In the genomic region with DNA sequence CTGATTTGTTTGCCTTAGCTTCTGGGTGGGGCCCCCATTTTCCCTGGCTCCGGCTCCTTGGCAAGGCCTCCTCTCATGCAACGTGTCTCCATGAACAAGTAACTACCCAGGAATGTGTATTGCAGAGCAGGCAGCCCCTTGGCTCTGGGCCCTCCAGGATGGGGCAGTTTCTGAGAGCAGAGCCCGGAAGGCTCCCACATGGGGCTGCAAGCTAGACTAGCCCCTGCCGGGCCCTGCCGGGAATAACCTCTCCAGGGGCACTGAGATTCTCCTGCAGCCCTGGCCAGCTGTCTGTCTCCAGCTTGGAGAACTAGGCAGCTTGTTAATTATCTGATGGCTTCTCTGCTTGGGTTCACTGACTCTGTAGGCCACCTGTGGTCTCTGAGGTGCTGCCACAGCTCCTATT, we compare ENCODE assay signal across 10 cellular contexts.
DNase-seq lines count a peak whose midpoint lies in the region; ATAC-seq and TF ChIP-seq lines count a peak whose summit lies in the region.
"Had no signal": no experiment of that assay in that cellular context is flagged by ENCODE, and none has a peak within 500 bp of the region (broad histone marks: within the 10 kb centered on the region; RNA-seq: fewer than 3 reads in every experiment).

No MANE protein-coding gene starts in this region.

- no peaks in the 10 kb centered on the region for H3K23me2 ChIP-seq in H9 (ENCODE audit: insufficient read length, low read depth, low read length, poor library complexity, severe bottlenecking)

- H3K27ac Mint-ChIP-seq in H9: peak overlapping the region in 1 of 3 experiments; percentile 30; a peak in 1 of 7 replicates
- H3K27ac Mint-ChIP-seq: activated T-cell treated with anti-CD3 and anti-CD28 coated beads, Interleukin-2, amount 50 U/mL, for 72 hours had no signal

- no peak overlapping the region for H3T11ph ChIP-seq in H9 (ENCODE audit: low read length)

- no peak overlapping the region for H3K56ac ChIP-seq in H9 (ENCODE audit: insufficient read length, low read depth, low read length)

- no peaks in the 10 kb centered on the region for H3K27me3 ChIP-seq in H9 (ENCODE audit: insufficient read depth, low read length)

- no peak overlapping the region for H2BK12ac ChIP-seq in H9 (ENCODE audit: insufficient read length, low read depth, low read length)

- no peak overlapping the region for H3K4ac ChIP-seq in H9 (ENCODE audit: low read depth, low read length)

- no peak overlapping the region for H2AFZ ChIP-seq in H9 (ENCODE audit: low read length)

- H3K9me3 ChIP-seq in H9 (ENCODE audit: control insufficient read depth, low read depth, low read length): no peaks in the 10 kb centered on the region
- H3K9me3 ChIP-seq: HAP-1 had no signal

- no peaks in the 10 kb centered on the region; the same call in 1 of the 2 replicates for H3K27me3 Mint-ChIP-seq in H9 (ENCODE audit: low read depth)

- no peak overlapping the region for H4K91ac ChIP-seq in H9 (ENCODE audit: insufficient read length, low read depth, low read length)

- H4K5ac ChIP-seq in H9 (ENCODE audit: insufficient read length, low read depth, low read length): no peak overlapping the region

- no peak overlapping the region for H3K18ac ChIP-seq in H9 (ENCODE audit: insufficient read length, low read depth, low read length)

- H3K79me1 ChIP-seq in H9 (ENCODE audit: insufficient read depth, low read depth, low read length, poor library complexity, severe bottlenecking): no peaks in the 10 kb centered on the region

- no CpG with 5 or more reads among the region's 5 CpGs for whole genome bisulfite sequencing in H9 (ENCODE audit: extremely low coverage, insufficient read length, low lambda C conversion rate)

- ATAC-seq in GM19351 (IDR thresholded peaks at IDR 0.05; ENCODE audit: unreplicated experiment): no peak
- ATAC-seq: activated T-cell treated with anti-CD3 and anti-CD28 coated beads, Interleukin-2, amount 50 U/mL, for 72 hours had no signal

- TF ChIP-seq CTCF in H9 (conservative IDR thresholded peaks at IDR 0.05) (no peak), astrocyte of the cerebellum (IDR thresholded peaks at IDR 0.05; ENCODE audit: low read depth, low read length, missing control alignments) (peak; percentile 55)

- no peak overlapping the region for H2AK5ac ChIP-seq in H9 (ENCODE audit: insufficient read length, low read length)

- peak; percentile 52 for DNase-seq in H9
- peak; percentile 69 for DNase-seq in astrocyte of the cerebellum (ENCODE audit: low read depth)
- DNase-seq in iris pigment epithelial cell (ENCODE audit: low read depth): peak; percentile 95
- peak; percentile 52 for DNase-seq in smooth muscle cell of the brain vasculature (ENCODE audit: low read depth, low spot score)
- no peak for DNase-seq in HuH-7.5 (ENCODE audit: low spot score)
- DNase-seq in anterior cingulate cortex (lab: John Stamatoyannopoulos, UW): no peak
- DNase-seq in Kasumi-1 (lab: John Stamatoyannopoulos, UW): no peak

- H3K4me1 ChIP-seq in H9 (ENCODE audit: insufficient read depth, low read length): 0 out of 2 replicates have a peak, but pooled peaks cover 2% of the 10 kb centered on the region
- H3K4me1 ChIP-seq: HAP-1 had no signal

- no peak overlapping the region for H3K4me2 ChIP-seq in H9 (ENCODE audit: insufficient read depth, insufficient read length, low read length)

- no peak overlapping the region for H3K4me3 Mint-ChIP-seq in H9
- H3K4me3 Mint-ChIP-seq: activated T-cell treated with anti-CD3 and anti-CD28 coated beads, Interleukin-2, amount 50 U/mL, for 72 hours had no signal

- no peak overlapping the region for H4K8ac ChIP-seq in H9 (replicated peaks; ENCODE audit: insufficient read length, low read depth, low read length)

- H2BK20ac ChIP-seq in H9 (ENCODE audit: low read depth, low read length, poor library complexity, severe bottlenecking): no peak overlapping the region

- no peak overlapping the region for H3K14ac ChIP-seq in H9 (ENCODE audit: insufficient read depth, low read length)

- H4K20me1 ChIP-seq in H9 (ENCODE audit: control insufficient read depth, insufficient read depth, insufficient read length): no peaks in the 10 kb centered on the region

- no peak overlapping the region for H3K9ac ChIP-seq in H9 (ENCODE audit: extremely low read depth, insufficient read length, low read length)

- no peak overlapping the region for H2BK5ac ChIP-seq in H9 (ENCODE audit: insufficient read length, low read length)

- H3K36me3 Mint-ChIP-seq in H9 (ENCODE audit: insufficient read depth in 1 of 3, low read depth in 3 of 3): no peaks in the 10 kb centered on the region; a peak in 1 of 7 replicates

- no peaks in the 10 kb centered on the region for H3K79me2 ChIP-seq in H9 (ENCODE audit: insufficient read depth, low read length)

- H3K4me1 Mint-ChIP-seq in H9: peaks cover 5 to 14% of the 10 kb centered on the region in 2 experiments

- H3K23ac ChIP-seq in H9 (ENCODE audit: insufficient read length, low read depth, low read length): no peak overlapping the region

- H2BK15ac ChIP-seq in H9 (ENCODE audit: low read depth, low read length): no peak overlapping the region

- H3K9me3 Mint-ChIP-seq in H9: no peaks in the 10 kb centered on the region

- H3K4me3 ChIP-seq in astrocyte of the cerebellum (ENCODE audit: low read depth, low read length): no peak overlapping the region
- H3K4me3 ChIP-seq: HAP-1 had no signal

- no peak overlapping the region for H2BK120ac ChIP-seq in H9 (ENCODE audit: low read depth, low read length, poor library complexity, severe bottlenecking)

- no peak overlapping the region for H3K27ac ChIP-seq in H9 (ENCODE audit: insufficient read length, low read depth, low read length)

- in situ Hi-C loops in astrocyte of the cerebellum (cut with HindIII; ENCODE audit: low sequenced_read_pairs): no loop called here

Comparison
In these comparisons a context has a peak if more than half of its experiments do, and no peak if none do; other contexts are left out.
1. DNase-seq: peak in H9 (single experiment), astrocyte of the cerebellum (single experiment), iris pigment epithelial cell (single experiment) and smooth muscle cell of the brain vasculature (single experiment); none in HuH-7.5 (single experiment), anterior cingulate cortex (0 of 58) and Kasumi-1 (0 of 2).